In the genomic region with DNA sequence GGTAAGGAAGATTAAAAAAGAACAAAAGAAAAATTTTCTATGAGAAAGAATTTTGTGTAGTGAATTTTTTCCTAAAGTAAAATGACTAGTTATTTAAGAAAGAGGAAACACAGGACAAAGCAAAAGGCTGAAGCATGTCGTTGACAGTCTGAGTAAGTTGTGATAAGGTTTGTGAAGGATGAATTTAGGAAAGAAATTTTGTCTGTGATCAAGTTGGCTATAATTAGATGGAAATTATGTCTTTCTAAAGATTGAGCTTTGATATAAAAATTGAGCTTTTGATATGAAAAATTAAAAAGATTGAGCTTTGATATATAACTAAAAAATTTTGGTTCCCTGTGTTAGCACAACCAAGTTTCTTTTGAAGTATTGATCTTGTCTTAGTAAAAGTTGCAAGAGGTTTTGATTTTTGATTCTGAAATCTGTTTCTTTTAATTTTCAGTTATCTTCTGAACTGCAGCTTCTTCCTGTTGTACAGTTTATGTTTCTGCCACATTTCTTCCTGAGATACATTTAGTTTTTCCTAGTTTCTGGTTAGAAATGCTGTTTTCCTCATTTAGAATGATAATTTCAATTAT, we compare ENCODE assay signal across 28 cellular contexts.
"Had no signal": no experiment of that assay in that cellular context is flagged by ENCODE, and none has a peak within 500 bp of the region (broad histone marks: within the 10 kb centered on the region; RNA-seq: fewer than 3 reads in every experiment).

No MANE protein-coding gene starts in this region.

- H3K4me3 ChIP-seq: colonic mucosa, esophagus squamous epithelium, gastrocnemius medialis, heart right ventricle, left lung, lower lobe of right lung, mucosa of descending colon had no signal

- ATAC-seq: esophagus mucosa; gastrocnemius medialis; heart right ventricle; left cardiac atrium; left lung; left ventricle myocardium superior; lower lobe of right lung; mucosa of descending colon; naive thymus-derived CD8-positive, alpha-beta T cell had no signal

- H3K36me3 Mint-ChIP-seq: mesothelial cell of epicardium, naive B cell had no signal

- H3K27ac ChIP-seq: colonic mucosa, epithelial cell of prostate, esophagus squamous epithelium, gastrocnemius medialis, heart right ventricle, left lung, lower lobe of right lung had no signal

- H3K9me3 ChIP-seq: colonic mucosa, esophagus squamous epithelium, gastrocnemius medialis, lower lobe of right lung, mucosa of descending colon had no signal

- DNase-seq: colonic mucosa; cortex of kidney; effector CD4-positive, alpha-beta T cell; effector memory CD4-positive, alpha-beta T cell; erythroblast; esophagus squamous epithelium; foreskin fibroblast; foreskin melanocyte; gastrocnemius medialis; glutamatergic neuron; head of caudate nucleus; heart right ventricle; hippocampal formation; left cardiac atrium; left lung; left ventricle myocardium superior; lower lobe of right lung; mesenchymal stem cell; mucosa of descending colon; naive B cell; naive thymus-derived CD8-positive, alpha-beta T cell had no signal

- H3K27me3 Mint-ChIP-seq: dendritic cell treated with granulocyte-macrophage colony-stimulating factor and Interleukin-4, amounts not matched to agents 40 ng/mL and 50 ng/mL, for 4 days; naive B cell had no signal

- H3K4me1 ChIP-seq: colonic mucosa, esophagus squamous epithelium, gastrocnemius medialis, heart right ventricle, left lung, lower lobe of right lung had no signal

- H3K27me3 ChIP-seq: colonic mucosa, esophagus squamous epithelium, gastrocnemius medialis, heart right ventricle, left lung had no signal

- FAIRE-seq: endometrium, islet of Langerhans, keratinocyte had no signal

- H3K4me3 Mint-ChIP-seq: dendritic cell treated with granulocyte-macrophage colony-stimulating factor and Interleukin-4, amounts not matched to agents 40 ng/mL and 50 ng/mL, for 4 days; mesothelial cell of epicardium had no signal

- H3K36me3 ChIP-seq: colonic mucosa, esophagus squamous epithelium, gastrocnemius medialis, heart right ventricle, left lung, lower lobe of right lung had no signal

- H3K4me1 Mint-ChIP-seq: mesothelial cell of epicardium had no signal
